In genomic region chr17:31490991-31491793, GRCh38 we compare ENCODE assay signal across 9 cellular contexts.
A peak's percentile ranks its signal among the peaks of the same experiment; 100 is the strongest.
DNase-seq lines count a peak whose midpoint lies in the region; ATAC-seq and TF ChIP-seq lines count a peak whose summit lies in the region.
"Had no signal": no experiment of that assay in that cellular context is flagged by ENCODE, and none has a peak within 500 bp of the region (broad histone marks: within the 10 kb centered on the region; RNA-seq: fewer than 3 reads in every experiment).

No MANE protein-coding gene starts in this region.

- DNase-seq in GM10248 (ENCODE audit: extremely low spot score) (peak; percentile 60), GM23338 (ENCODE audit: low spot score) (no peak), UCSD-AML1 (lab: John Stamatoyannopoulos, UW; ENCODE audit: unreplicated experiment) (peak; percentile 53), head of caudate nucleus (no peak), lower leg skin (ENCODE audit: low spot score in 2 of 2) (no peak)
- no peak for DNase-seq in stimulated activated CD4-positive, alpha-beta T cell treated with anti-CD3 and anti-CD28 coated beads, Interleukin-2, amount 100 ng/mL, for 24 hours
- DNase-seq: effector CD8-positive, alpha-beta T cell had no signal

- H3F3A ChIP-seq in GM23338 (replicated peaks; ENCODE audit: low read depth), result peaks cover 21% of the 10 kb centered on the region

- POLR2A ChIA-PET in GM10248 (lab: Yijun Ruan, JAX), result no interaction called here

- H3K4me1 Mint-ChIP-seq in GM23338, result peaks cover 60% of the 10 kb centered on the region

- intact Hi-C loops in head of caudate nucleus (cut with DNase I) (no loop called here), lower leg skin (cut with DNase I; ENCODE audit: low total_unique reads) (no loop called here)

- no peak overlapping the region for H3K4me2 ChIP-seq in GM23338

- peaks cover 12% of the 10 kb centered on the region for H3K27me3 Mint-ChIP-seq in GM23338 (ENCODE audit: insufficient read depth, low read depth, poor library complexity)

- H3K9me3 ChIP-seq in mucosa of stomach (ENCODE audit: control insufficient read depth, low read length), result no peaks in the 10 kb centered on the region

- H2AFZ ChIP-seq in GM23338, result no peak overlapping the region

- no peak overlapping the region for H3K4me3 ChIP-seq in GM23338
- no peak overlapping the region for H3K4me3 ChIP-seq in mucosa of stomach (ENCODE audit: low read length)
- H3K4me3 ChIP-seq in lower leg skin (ENCODE audit: low read depth, poor library complexity, severe bottlenecking), result no peak overlapping the region

- H4K20me1 ChIP-seq in GM23338 (replicated peaks; ENCODE audit: insufficient read depth), result no peaks in the 10 kb centered on the region; the same call in 1 of the 2 replicates

- TF ChIP-seq POLR2A in lower leg skin (IDR thresholded peaks at IDR 0.05), result no peak

- CTCF ChIA-PET in GM10248 (lab: Yijun Ruan, JAX), result interaction anchor here (0.9 to 2.8 kb wide), 5 partner anchors 9 to 32 kb away, joined by 3 to 25 read pairs (median 5); no protein-coding TSS in a partner anchor

- H3K36me3 ChIP-seq in GM23338 (ENCODE audit: insufficient read depth) (no peaks in the 10 kb centered on the region), mucosa of stomach (ENCODE audit: control insufficient read depth, insufficient read depth, low read length) (no peaks in the 10 kb centered on the region)

- peak overlapping the region; percentile 22 for H3K9ac ChIP-seq in mucosa of stomach (ENCODE audit: low read length)

- H3K9me3 Mint-ChIP-seq in GM23338, result no peaks in the 10 kb centered on the region

- ATAC-seq in GM23338 (no peak), HG03521 (IDR thresholded peaks at IDR 0.05; ENCODE audit: unreplicated experiment) (no peak)

- TF ChIP-seq CTCF in GM10248 (IDR thresholded peaks at IDR 0.05; ENCODE audit: control extremely low read depth, extremely low read depth, low read depth, missing control alignments) (no peak), GM23338 (conservative IDR thresholded peaks at IDR 0.05; ENCODE audit: low read depth in 2 of 2) (no peak), lower leg skin (IDR thresholded peaks at IDR 0.05) (no peak)

- H3K4me1 ChIP-seq in GM23338 (ENCODE audit: insufficient read depth), result peaks cover 42% of the 10 kb centered on the region
- peaks cover 77% of the 10 kb centered on the region for H3K4me1 ChIP-seq in mucosa of stomach (ENCODE audit: control insufficient read depth, insufficient read depth, low read length)

- WGBS in lower leg skin, 2 donors, result 63 to 69% methylated on average over 12 of the region's 12 CpGs

- H3K9me2 ChIP-seq in GM23338 (ENCODE audit: insufficient read depth), result no peaks in the 10 kb centered on the region

- peak overlapping the region; percentile 11; the same call in 1 of the 2 replicates for H3K27ac Mint-ChIP-seq in GM23338

- H3K4me3 Mint-ChIP-seq in GM23338, result peak overlapping the region; percentile 15; the same call in 1 of the 3 replicates

- H3K27me3 ChIP-seq in GM23338 (ENCODE audit: insufficient read depth) (no peaks in the 10 kb centered on the region), mucosa of stomach (ENCODE audit: control insufficient read depth, insufficient read depth, low read length) (no peaks in the 10 kb centered on the region)

- H3K79me2 ChIP-seq in GM23338 (replicated peaks; ENCODE audit: insufficient read depth), result peaks cover 56% of the 10 kb centered on the region

- H3K36me3 Mint-ChIP-seq in GM23338 (ENCODE audit: low read depth), result no peaks in the 10 kb centered on the region; the same call in 2 of the 3 replicates

- no peak overlapping the region for H3K27ac ChIP-seq in GM23338 (ENCODE audit: low read depth)

TF ChIP-seq in GM23338, 12 proteins besides CTCF, POLR2A, EP300 and RAD21:
- TF ChIP-seq ZNF114 (CRISPR knock-in tag; IDR thresholded peaks at IDR 0.05), result no peak
- TF ChIP-seq REST (IDR thresholded peaks at IDR 0.05; ENCODE audit: unreplicated experiment), result no peak
- TF ChIP-seq EZH2phosphoT487 (IDR thresholded peaks at IDR 0.05; ENCODE audit: unreplicated experiment), result no peak
- TF ChIP-seq EZH2 (IDR thresholded peaks at IDR 0.05; ENCODE audit: low read depth, unreplicated experiment), result no peak
- no peak for TF ChIP-seq ZNF462 (CRISPR knock-in tag; IDR thresholded peaks at IDR 0.05)
- TF ChIP-seq POLR2AphosphoS5 (IDR thresholded peaks at IDR 0.05; ENCODE audit: low read depth), result no peak

Comparison
In these comparisons a context has a peak if more than half of its experiments do, and no peak if none do; other contexts are left out.
1. DNase-seq: peak in GM10248 (single experiment) and UCSD-AML1 (single experiment); none in GM23338 (single experiment), head of caudate nucleus (0 of 42), lower leg skin (0 of 2) and stimulated activated CD4-positive, alpha-beta T cell treated with anti-CD3 and anti-CD28 coated beads, Interleukin-2, amount 100 ng/mL, for 24 hours (0 of 2).